16 cellular contexts compared by ENCODE assay signal in the genomic region with DNA sequence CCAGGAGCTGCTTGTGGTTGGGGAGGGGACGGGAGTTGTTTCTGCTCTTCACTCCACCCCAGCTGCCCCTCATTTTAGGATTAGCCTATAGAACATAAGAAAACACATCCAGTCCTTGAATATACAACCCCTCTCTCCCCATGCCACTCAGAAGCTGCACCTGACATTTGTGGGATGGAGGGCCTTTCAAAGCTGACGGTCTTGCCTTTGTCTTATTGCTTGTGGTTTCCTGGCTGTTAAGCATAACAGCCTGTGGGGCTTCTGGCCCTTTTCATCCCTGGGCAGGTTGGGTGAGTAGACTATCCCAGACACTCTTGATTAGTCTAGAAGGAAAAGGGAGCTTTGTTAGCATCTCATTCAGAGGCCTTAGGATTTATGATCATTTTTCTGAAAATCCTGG.
"Had no signal": no experiment of that assay in that cellular context is flagged by ENCODE, and none has a peak within 500 bp of the region (broad histone marks: within the 10 kb centered on the region; RNA-seq: fewer than 3 reads in every experiment).

No MANE protein-coding gene starts in this region.

- DNase-seq: cortex of kidney; dorsolateral prefrontal cortex; effector CD8-positive, alpha-beta T cell; foreskin melanocyte; head of caudate nucleus; kidney glomerular epithelial cell; mammary epithelial cell; naive thymus-derived CD4-positive, alpha-beta T cell; nephron progenitor cell; sigmoid colon; stimulated activated CD4-positive, alpha-beta T cell treated with anti-CD3 and anti-CD28 coated beads, Interleukin-12 subunit alpha, Interleukin-12 subunit beta, amount 100 ng/mL, for 4 hours; stimulated activated naive CD4-positive, alpha-beta T cell treated with Interleukin-2 at 50 U/mL for 16 hours; trophoblast cell had no signal

- ATAC-seq: naive thymus-derived CD4-positive, alpha-beta T cell had no signal

- H3K4me3 ChIP-seq: dorsolateral prefrontal cortex, hepatocyte, right atrium auricular region, sigmoid colon, skin epidermis had no signal
